In the genomic region with DNA sequence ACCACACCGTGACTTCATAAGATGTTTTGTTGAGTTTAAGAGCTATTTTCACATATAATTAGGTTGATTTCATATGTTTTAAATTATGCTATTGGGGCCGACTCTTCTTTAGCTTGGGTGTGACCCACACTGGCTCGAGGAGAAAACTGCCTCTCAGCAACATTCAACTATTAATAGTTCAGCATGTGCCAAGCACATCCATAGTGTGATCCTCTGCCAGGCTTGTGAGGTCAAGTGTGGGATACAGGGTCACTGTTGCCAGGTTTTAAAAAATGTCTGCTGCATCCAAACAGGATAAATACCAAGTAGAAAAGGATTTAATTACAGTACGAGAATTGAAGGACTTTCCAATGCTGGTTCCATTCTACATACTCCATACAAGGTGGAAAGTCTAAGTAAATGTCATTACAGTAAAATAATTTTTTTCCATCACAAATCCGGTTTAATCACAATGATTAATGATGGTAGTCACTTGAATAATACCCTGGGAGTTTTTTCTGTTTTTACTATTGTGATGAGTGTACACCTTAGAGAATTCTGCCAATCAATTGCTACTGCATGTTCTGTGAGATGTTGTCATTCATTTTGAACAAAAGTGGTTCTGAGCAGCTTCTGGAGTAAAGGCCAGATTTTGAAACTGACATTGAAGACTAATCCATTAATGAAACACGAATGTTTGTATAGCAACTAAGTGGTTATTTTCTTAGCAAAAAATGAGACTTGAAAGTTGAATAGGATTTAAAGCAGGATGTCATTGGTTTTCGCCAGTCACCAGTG, we compare ENCODE assay signal across 21 cellular contexts.
DNase-seq lines count a peak whose midpoint lies in the region; ATAC-seq and TF ChIP-seq lines count a peak whose summit lies in the region.
"Had no signal": no experiment of that assay in that cellular context is flagged by ENCODE, and none has a peak within 500 bp of the region (broad histone marks: within the 10 kb centered on the region; RNA-seq: fewer than 3 reads in every experiment).

No MANE protein-coding gene starts in this region.

- 41 to 54% (median 48%) methylated on average over 7 of the region's 7 CpGs for WGBS in heart left ventricle, 4 donors
- WGBS in psoas muscle, 3 donors: 29 to 42% (median 36%) methylated on average over 7 of the region's 7 CpGs

- H4K20me1 ChIP-seq in OCI-LY7 (ENCODE audit: insufficient read depth, low read length): no peaks in the 10 kb centered on the region
- H4K20me1 ChIP-seq: BLaER1 had no signal

- TF ChIP-seq CTCF in heart left ventricle (IDR thresholded peaks at IDR 0.05) (no peak), psoas muscle (IDR thresholded peaks at IDR 0.05) (no peak), OCI-LY7 (conservative IDR thresholded peaks at IDR 0.05; ENCODE audit: low read length) (no peak), vagina (IDR thresholded peaks at IDR 0.05) (no peak), Caco-2 (IDR thresholded peaks at IDR 0.05; ENCODE audit: insufficient read depth in 1 of 2, low read depth in 1 of 2, low read length in 1 of 2, severe bottlenecking in 1 of 2, unreplicated experiment in 1 of 2) (no peak)

- H3K4me1 ChIP-seq in heart left ventricle (peaks cover 0 to 28% (median 15%) of the 10 kb centered on the region in 12 donors), psoas muscle (peaks cover 14% of the 10 kb centered on the region), OCI-LY7 (ENCODE audit: insufficient read depth, low read length, poor library complexity, severe bottlenecking) (no peaks in the 10 kb centered on the region), vagina (peaks cover 13% of the 10 kb centered on the region), Caco-2 (no peaks in the 10 kb centered on the region)
- H3K4me1 ChIP-seq: BLaER1, SJCRH30 had no signal

- ATAC-seq in GM19438 (IDR thresholded peaks at IDR 0.05; ENCODE audit: low read depth, unreplicated experiment) (peak; percentile 57), heart left ventricle (peak; percentile 96 to 98 (median 97)), psoas muscle (peak; percentile 77 to 98 (median 94))
- ATAC-seq: activated CD4-positive, alpha-beta T cell treated with anti-CD3 and anti-CD28 coated beads for 36 hours; GM23338; stimulated activated memory B cell treated with anti-CD40 and anti-IgM and Interleukin-4, amounts not matched to agents 10 μg/mL and 1 μg/mL and 100 μg/mL, for 72 hours had no signal

- H2AFZ ChIP-seq in OCI-LY7 (ENCODE audit: low read length): no peak overlapping the region
- H2AFZ ChIP-seq: GM23338 had no signal

- H3K27ac Mint-ChIP-seq in Caco-2 (ENCODE audit: unreplicated experiment): no peak overlapping the region
- H3K27ac Mint-ChIP-seq: activated CD4-positive, alpha-beta T cell treated with anti-CD3 and anti-CD28 coated beads for 36 hours; GM23338; stimulated activated memory B cell treated with anti-CD40 and anti-IgM and Interleukin-4, amounts not matched to agents 10 μg/mL and 1 μg/mL and 100 μg/mL, for 72 hours had no signal

- no peak overlapping the region for H3K4me3 Mint-ChIP-seq in Caco-2 (ENCODE audit: unreplicated experiment)
- H3K4me3 Mint-ChIP-seq: activated CD4-positive, alpha-beta T cell treated with anti-CD3 and anti-CD28 coated beads for 36 hours; GM23338; stimulated activated memory B cell treated with anti-CD40 and anti-IgM and Interleukin-4, amounts not matched to agents 10 μg/mL and 1 μg/mL and 100 μg/mL, for 72 hours had no signal

- H3K9me3 Mint-ChIP-seq in Caco-2 (ENCODE audit: unreplicated experiment): no peaks in the 10 kb centered on the region
- H3K9me3 Mint-ChIP-seq: GM23338 had no signal

- BruUV-seq in OCI-LY7 (replicated peaks; lab: Mats Ljungman, UMichigan) (no TSS peak), Caco-2 (replicated peaks; lab: Mats Ljungman, UMichigan) (no TSS peak)

- POLR2A ChIA-PET in OCI-LY7 (lab: Charles Lee) (interaction anchor here (0.6 kb wide), 1 partner anchor 12 kb away, joined by 3 read pairs; no protein-coding TSS in a partner anchor), Caco-2 (lab: Charles Lee) (no interaction called here)

- no peaks in the 10 kb centered on the region for H3K27me3 Mint-ChIP-seq in Caco-2 (ENCODE audit: insufficient read depth, unreplicated experiment)
- H3K27me3 Mint-ChIP-seq: activated CD4-positive, alpha-beta T cell treated with anti-CD3 and anti-CD28 coated beads for 36 hours; stimulated activated memory B cell treated with anti-CD40 and anti-IgM and Interleukin-4, amounts not matched to agents 10 μg/mL and 1 μg/mL and 100 μg/mL, for 72 hours had no signal

- H3K27ac ChIP-seq in heart left ventricle (peak overlapping the region in 8 of 12 donors; percentile 11 to 63 (median 41)), psoas muscle (peak overlapping the region; percentile 67), OCI-LY7 (ENCODE audit: low read depth, low read length, poor library complexity, severe bottlenecking) (no peak overlapping the region), vagina (no peak overlapping the region)
- H3K27ac ChIP-seq: BLaER1, ovary, SJCRH30, tibial nerve had no signal

- H3K36me3 Mint-ChIP-seq in Caco-2 (ENCODE audit: insufficient read depth, unreplicated experiment): peaks cover 22% of the 10 kb centered on the region

- DNase-seq in MG63 (peak; percentile 84), heart left ventricle (peak in 3 of 5 donors; percentile 42 to 73 (median 59)), psoas muscle (peak; percentile 21 to 65), OCI-LY7 (ENCODE audit: low spot score) (no peak), DMS79 treated with DMSO at 0.1 percent for 48 hours (lab: John Stamatoyannopoulos, UW) (no peak), vagina (ENCODE audit: extremely low spot score in 2 of 2) (no peak), Caco-2 (no peak)
- DNase-seq: activated CD4-positive, alpha-beta T cell treated with anti-CD3 and anti-CD28 coated beads for 36 hours; activated CD8-positive, alpha-beta memory T cell treated with anti-CD3 and anti-CD28 coated beads, Interleukin-2, amount 50 U/mL, for 4 hours; activated naive CD4-positive, alpha-beta T cell; hypothalamus; NCI-H146; ovary; SJCRH30; small intestine; T-helper 9 cell had no signal

- H3K79me2 ChIP-seq in OCI-LY7 (ENCODE audit: insufficient read depth, low read depth, low read length): no peaks in the 10 kb centered on the region

- intact Hi-C loops in heart left ventricle (cut with DNase I): no loop called here
- intact Hi-C loops in psoas muscle (cut with DNase I): no loop called here
- intact Hi-C loops in OCI-LY7 (cut with micrococcal nuclease; ENCODE audit: unreplicated experiment): no loop called here
- intact Hi-C loops in vagina (cut with DNase I): no loop called here
- intact Hi-C loops in Caco-2 (cut with micrococcal nuclease; ENCODE audit: unreplicated experiment): no loop called here

- TF ChIP-seq POLR2A in heart left ventricle (IDR thresholded peaks at IDR 0.05) (no peak), vagina (IDR thresholded peaks at IDR 0.05) (no peak)

- no peaks in the 10 kb centered on the region for H3K4me1 Mint-ChIP-seq in Caco-2 (ENCODE audit: low read depth, unreplicated experiment)
- H3K4me1 Mint-ChIP-seq: activated CD4-positive, alpha-beta T cell treated with anti-CD3 and anti-CD28 coated beads for 36 hours; GM23338; stimulated activated memory B cell treated with anti-CD40 and anti-IgM and Interleukin-4, amounts not matched to agents 10 μg/mL and 1 μg/mL and 100 μg/mL, for 72 hours had no signal

- no peak overlapping the region for H3K4me3 ChIP-seq in MG63
- no peak overlapping the region for H3K4me3 ChIP-seq in heart left ventricle
- no peak overlapping the region for H3K4me3 ChIP-seq in psoas muscle
- H3K4me3 ChIP-seq in OCI-LY7 (ENCODE audit: low read depth, low read length, poor library complexity, severe bottlenecking): no peak overlapping the region
- no peak overlapping the region for H3K4me3 ChIP-seq in vagina
- no peak overlapping the region for H3K4me3 ChIP-seq in Caco-2 (ENCODE audit: low read depth, low read length)
- H3K4me3 ChIP-seq: BLaER1, GM23338, ovary, SJCRH30, tibial nerve had no signal

- no peaks in the 10 kb centered on the region for H3K27me3 ChIP-seq in MG63
- no peaks in the 10 kb centered on the region for H3K27me3 ChIP-seq in heart left ventricle
- H3K27me3 ChIP-seq in psoas muscle (ENCODE audit: insufficient read depth in 3 of 3, low read length in 2 of 3): no peaks in the 10 kb centered on the region
- no peaks in the 10 kb centered on the region for H3K27me3 ChIP-seq in vagina
- no peaks in the 10 kb centered on the region for H3K27me3 ChIP-seq in Caco-2 (replicated peaks; ENCODE audit: control insufficient read depth, insufficient read depth, low read length)
- H3K27me3 ChIP-seq: BLaER1, ovary, SJCRH30, tibial nerve had no signal

- H3K9me3 ChIP-seq in MG63: peaks cover 2% of the 10 kb centered on the region; the same call in 1 of the 2 replicates
- H3K9me3 ChIP-seq in heart left ventricle: no peaks in the 10 kb centered on the region
- H3K9me3 ChIP-seq in psoas muscle: no peaks in the 10 kb centered on the region
- H3K9me3 ChIP-seq in OCI-LY7 (ENCODE audit: low read length): no peaks in the 10 kb centered on the region
- no peaks in the 10 kb centered on the region for H3K9me3 ChIP-seq in vagina
- H3K9me3 ChIP-seq in Caco-2: no peaks in the 10 kb centered on the region
- H3K9me3 ChIP-seq: BLaER1, ovary, SJCRH30, tibial nerve had no signal

- CTCF ChIA-PET in OCI-LY7 (lab: Charles Lee; ENCODE audit: unreplicated experiment): no interaction called here
- CTCF ChIA-PET in Caco-2 (lab: Charles Lee): no interaction called here

- H3K9me2 ChIP-seq in OCI-LY7 (ENCODE audit: insufficient read depth, low read length): no peaks in the 10 kb centered on the region

- peaks cover 74% of the 10 kb centered on the region for H3K36me3 ChIP-seq in MG63
- H3K36me3 ChIP-seq in heart left ventricle: peaks cover 0 to 62% (median 23%) of the 10 kb centered on the region in 9 donors
- peaks cover 0 to 14% of the 10 kb centered on the region in 2 donors for H3K36me3 ChIP-seq in psoas muscle (ENCODE audit: insufficient read depth in 1 of 2, low read depth in 1 of 2)
- peaks cover 42% of the 10 kb centered on the region for H3K36me3 ChIP-seq in OCI-LY7 (ENCODE audit: insufficient read depth, low read length)
- H3K36me3 ChIP-seq in vagina: peaks cover 3 to 21% of the 10 kb centered on the region in 2 donors
- H3K36me3 ChIP-seq in Caco-2 (ENCODE audit: control insufficient read depth, insufficient read depth, low read length): no peaks in the 10 kb centered on the region; the same call in 1 of the 2 replicates
- H3K36me3 ChIP-seq: ovary had no signal

- H3K4me2 ChIP-seq in OCI-LY7 (ENCODE audit: low read length): no peak overlapping the region
- H3K4me2 ChIP-seq: BLaER1, GM23338 had no signal

Comparison
In these comparisons a context has a peak if more than half of its experiments do, and no peak if none do; other contexts are left out.
1. DNase-seq: peak in MG63 (single experiment), heart left ventricle (3 of 5) and psoas muscle (2 of 2); none in OCI-LY7 (single experiment), DMS79 treated with DMSO at 0.1 percent for 48 hours (single experiment), vagina (0 of 2) and Caco-2 (0 of 2).
2. H3K27ac ChIP-seq: peak in heart left ventricle (8 of 12) and psoas muscle (single experiment); none in OCI-LY7 (single experiment) and vagina (single experiment).
3. Peak in every context shown above with its lines, with median percentiles within 50 percentile points of each other: ATAC-seq.